Comparison of ENCODE assay signal across 36 cellular contexts in the genomic region with DNA sequence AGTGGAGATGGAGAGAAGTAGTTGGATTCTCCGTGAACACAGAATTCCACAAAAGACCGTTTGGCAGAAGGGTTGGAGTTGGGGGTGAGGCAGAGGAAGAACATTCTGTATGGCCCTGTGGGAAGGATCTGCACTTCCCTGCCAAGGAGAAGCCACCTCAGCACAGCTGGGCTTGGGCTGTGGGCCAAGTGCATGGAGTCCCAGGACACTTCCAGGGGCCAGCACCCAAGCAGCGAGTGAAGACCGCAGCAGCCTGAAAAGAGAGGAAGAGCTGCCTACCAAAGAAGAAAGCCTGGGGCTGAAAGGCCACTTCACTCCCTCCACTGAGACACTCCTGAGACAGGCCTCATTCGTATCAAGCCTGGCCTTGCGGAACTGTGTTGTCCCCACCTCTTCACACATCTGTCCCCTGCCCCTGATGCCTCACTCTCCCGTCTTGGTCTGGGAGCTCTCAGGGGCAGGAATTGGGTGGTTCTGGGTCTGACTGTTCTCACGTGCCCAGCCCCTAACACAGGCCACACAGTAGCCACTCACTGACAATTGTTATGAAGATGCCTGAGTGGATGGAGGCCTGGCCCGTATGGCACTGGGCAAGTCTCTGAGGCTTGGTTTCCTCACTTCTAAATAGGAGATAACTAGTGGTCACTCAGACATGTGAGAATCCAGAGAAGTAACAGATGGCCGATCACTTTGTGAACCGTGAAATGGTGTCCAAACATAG. TPM values are rescaled to one million over a fixed set of nuclear protein-coding genes. Genes with fewer than 3 reads are reported as not detected.
"Had no signal": no experiment of that assay in that cellular context is flagged by ENCODE, and none has a peak within 500 bp of the region (broad histone marks: within the 10 kb centered on the region; RNA-seq: fewer than 3 reads in every experiment).

No MANE protein-coding gene starts in this region.

- H3K27ac Mint-ChIP-seq: activated B cell treated with CpG ODN at 0.5 μM for 24 hours; activated CD4-positive, alpha-beta memory T cell treated with anti-CD3 and anti-CD28 coated beads for 36 hours; activated CD8-positive, alpha-beta memory T cell treated with anti-CD3 and anti-CD28 coated beads, Interleukin-2, amount 10 ng/mL, durations not matched to agents 7 days and 5 days; activated naive CD8-positive, alpha-beta T cell treated with anti-CD3 and anti-CD28 coated beads for 36 hours; activated T-cell treated with anti-CD3 and anti-CD28 coated beads, Interleukin-2, amount 50 U/mL, for 72 hours; activated T-helper 17 cell treated with anti-CD3 and anti-CD28 coated beads, Interleukin-2, amount 50 U/mL, for 72 hours; IgD-negative memory B cell had no signal

- H3K4me3 Mint-ChIP-seq: activated B cell treated with CpG ODN at 0.5 μM for 24 hours; activated CD4-positive, alpha-beta memory T cell treated with anti-CD3 and anti-CD28 coated beads for 36 hours; activated CD8-positive, alpha-beta memory T cell treated with anti-CD3 and anti-CD28 coated beads, Interleukin-2, amount 10 ng/mL, durations not matched to agents 7 days and 5 days; activated naive CD8-positive, alpha-beta T cell treated with anti-CD3 and anti-CD28 coated beads for 36 hours; activated T-cell treated with anti-CD3 and anti-CD28 coated beads, Interleukin-2, amount 50 U/mL, for 72 hours; activated T-helper 17 cell treated with anti-CD3 and anti-CD28 coated beads, Interleukin-2, amount 50 U/mL, for 72 hours had no signal

- H3K4me1 Mint-ChIP-seq: activated B cell treated with CpG ODN at 0.5 μM for 24 hours; activated CD8-positive, alpha-beta memory T cell treated with anti-CD3 and anti-CD28 coated beads, Interleukin-2, amount 10 ng/mL, durations not matched to agents 7 days and 5 days; activated naive CD8-positive, alpha-beta T cell treated with anti-CD3 and anti-CD28 coated beads for 36 hours; activated T-helper 17 cell treated with anti-CD3 and anti-CD28 coated beads, Interleukin-2, amount 50 U/mL, for 72 hours; IgD-negative memory B cell had no signal

- H3K27me3 Mint-ChIP-seq: activated B cell treated with CpG ODN at 0.5 μM for 24 hours; activated CD4-positive, alpha-beta memory T cell treated with anti-CD3 and anti-CD28 coated beads for 36 hours; activated CD8-positive, alpha-beta memory T cell treated with anti-CD3 and anti-CD28 coated beads, Interleukin-2, amount 10 ng/mL, durations not matched to agents 7 days and 5 days; activated T-helper 17 cell treated with anti-CD3 and anti-CD28 coated beads, Interleukin-2, amount 50 U/mL, for 72 hours had no signal

- DNase-seq: activated B cell treated with CpG ODN at 0.5 μM for 24 hours; activated CD4-positive, alpha-beta memory T cell treated with anti-CD3 and anti-CD28 coated beads for 36 hours; activated CD4-positive, alpha-beta T cell treated with anti-CD3 and anti-CD28 coated beads for 4 hours; activated CD4-positive, alpha-beta T cell treated with anti-CD3 and anti-CD28 coated beads, Interleukin-2, amount 50 U/mL, for 1 hour; activated CD4-positive, CD25-positive, alpha-beta regulatory T cell treated with anti-CD3 and anti-CD28 coated beads, Interleukin-2, amount 50 U/mL, for 72 hours; activated CD8-positive, alpha-beta memory T cell treated with anti-CD3 and anti-CD28 coated beads, Interleukin-2, amount 10 ng/mL, durations not matched to agents 7 days and 5 days; activated effector memory CD4-positive, alpha-beta T cell treated with anti-CD3 and anti-CD28 coated beads, Interleukin-2, amount 50 U/mL, for 16 hours; activated naive CD4-positive, alpha-beta T cell; activated naive CD4-positive, alpha-beta T cell treated with anti-CD3 and anti-CD28 coated beads, Interleukin-2, amount 50 U/mL, for 16 hours; activated naive CD8-positive, alpha-beta T cell treated with anti-CD3 and anti-CD28 coated beads for 36 hours; activated T-cell treated with anti-CD3 and anti-CD28 coated beads, Interleukin-2, amount 50 U/mL, for 1 hour; activated T-cell treated with anti-CD3 and anti-CD28 coated beads, Interleukin-2, amount 50 U/mL, for 72 hours; amniotic stem cell; aorta; brain microvascular endothelial cell; KBM-7; NCI-H1105; NCI-H1436; NCI-H1694; NCI-H1930; NCI-H2081 treated with DMSO at 0.1 percent for 48 hours; NCI-H226; NCI-H524 treated with DMSO at 0.1 percent for 48 hours; NCI-H748 treated with DMSO at 0.1 percent for 48 hours; NK-92 treated with Interleukin-12 subunit alpha and Interleukin-12 subunit beta, amount 100 ng/mL, for 24 hours; PC-3; Peyer's patch; RPMI8226; SW 1271; T-helper 1 cell; T-helper 2 cell; T-helper 9 cell had no signal

- H3K9me3 Mint-ChIP-seq: activated B cell treated with CpG ODN at 0.5 μM for 24 hours; activated CD4-positive, alpha-beta memory T cell treated with anti-CD3 and anti-CD28 coated beads for 36 hours; activated naive CD8-positive, alpha-beta T cell treated with anti-CD3 and anti-CD28 coated beads for 36 hours; activated T-cell treated with anti-CD3 and anti-CD28 coated beads, Interleukin-2, amount 50 U/mL, for 72 hours; activated T-helper 17 cell treated with anti-CD3 and anti-CD28 coated beads, Interleukin-2, amount 50 U/mL, for 72 hours; IgD-negative memory B cell had no signal

- ATAC-seq: activated CD8-positive, alpha-beta memory T cell treated with anti-CD3 and anti-CD28 coated beads, Interleukin-2, amount 10 ng/mL, durations not matched to agents 7 days and 5 days; activated T-cell treated with anti-CD3 and anti-CD28 coated beads, Interleukin-2, amount 50 U/mL, for 72 hours; activated T-helper 17 cell treated with anti-CD3 and anti-CD28 coated beads, Interleukin-2, amount 50 U/mL, for 72 hours; PC-3 had no signal

- H3K36me3 Mint-ChIP-seq: activated CD4-positive, alpha-beta memory T cell treated with anti-CD3 and anti-CD28 coated beads for 36 hours; activated CD8-positive, alpha-beta memory T cell treated with anti-CD3 and anti-CD28 coated beads, Interleukin-2, amount 10 ng/mL, durations not matched to agents 7 days and 5 days; activated naive CD8-positive, alpha-beta T cell treated with anti-CD3 and anti-CD28 coated beads for 36 hours; IgD-negative memory B cell had no signal

RNA-seq across cellular contexts. Expression of a gene that starts 3.3 kb away (rescaled TPM):
- total RNA-seq: activated B cell treated with CpG ODN at 0.5 μM for 24 hours; activated CD4-positive, alpha-beta memory T cell treated with anti-CD3 and anti-CD28 coated beads for 36 hours; activated CD8-positive, alpha-beta memory T cell treated with anti-CD3 and anti-CD28 coated beads, Interleukin-2, amount 10 ng/mL, durations not matched to agents 7 days and 5 days; activated naive CD8-positive, alpha-beta T cell treated with anti-CD3 and anti-CD28 coated beads for 36 hours; activated T-cell treated with anti-CD3 and anti-CD28 coated beads, Interleukin-2, amount 50 U/mL, for 72 hours; activated T-helper 17 cell treated with anti-CD3 and anti-CD28 coated beads, Interleukin-2, amount 50 U/mL, for 72 hours; aorta; NCI-H460; PC-3; Peyer's patch had no signal

RNA-seq across cellular contexts. Expression of a gene that starts 9.2 kb away (rescaled TPM):
- total RNA-seq: activated B cell treated with CpG ODN at 0.5 μM for 24 hours; activated CD4-positive, alpha-beta memory T cell treated with anti-CD3 and anti-CD28 coated beads for 36 hours; activated CD8-positive, alpha-beta memory T cell treated with anti-CD3 and anti-CD28 coated beads, Interleukin-2, amount 10 ng/mL, durations not matched to agents 7 days and 5 days; activated naive CD8-positive, alpha-beta T cell treated with anti-CD3 and anti-CD28 coated beads for 36 hours; activated T-cell treated with anti-CD3 and anti-CD28 coated beads, Interleukin-2, amount 50 U/mL, for 72 hours; activated T-helper 17 cell treated with anti-CD3 and anti-CD28 coated beads, Interleukin-2, amount 50 U/mL, for 72 hours; aorta; MCF 10A; NCI-H460; PC-3; Peyer's patch had no signal
